Comparison of ENCODE assay signal across 8 cellular contexts in genomic region chr6:70310063-70310694, GRCh38. TPM values are rescaled to one million over a fixed set of nuclear protein-coding genes. Genes with fewer than 3 reads are reported as not detected.
DNase-seq lines count a peak whose midpoint lies in the region; ATAC-seq and TF ChIP-seq lines count a peak whose summit lies in the region.

No MANE protein-coding gene starts in this region.

- TF ChIP-seq POLR2A in uterus (IDR thresholded peaks at IDR 0.05): no peak

- H3K27me3 Mint-ChIP-seq in WTC11 (ENCODE audit: low read depth): no peaks in the 10 kb centered on the region; the same call in 1 of the 2 replicates

- DNase-seq in NCI-H2171 treated with DMSO at 0.1 percent for 48 hours (lab: John Stamatoyannopoulos, UW) (peak; percentile 16), NCI-H2171 (lab: John Stamatoyannopoulos, UW) (no peak), LNCaP clone FGC (ENCODE audit: low read depth) (peak; percentile 17), WTC11 (ENCODE audit: low spot score) (no peak), inferior parietal cortex (ENCODE audit: extremely low spot score) (peak; percentile 84), uterus (no peak), ecto neural progenitor cell (ENCODE audit: low spot score) (no peak)

- no peaks in the 10 kb centered on the region for H3K9me3 Mint-ChIP-seq in WTC11

- TF ChIP-seq CTCF in LNCaP clone FGC (IDR thresholded peaks at IDR 0.05; ENCODE audit: control insufficient read depth, extremely low read depth, insufficient read depth): peak; percentile 58
- peak; percentile 62 for TF ChIP-seq CTCF in WTC11 (IDR thresholded peaks at IDR 0.05)
- TF ChIP-seq CTCF in uterus (IDR thresholded peaks at IDR 0.05): peak; percentile 34 to 46 (median 41)

- intact Hi-C loops in uterus (cut with DNase I; ENCODE audit: low total_unique reads): no loop called here

- no peak overlapping the region for H3K4me3 Mint-ChIP-seq in WTC11

- H3K9me3 ChIP-seq in uterus: no peaks in the 10 kb centered on the region

- H3K27me3 ChIP-seq in uterus: no peaks in the 10 kb centered on the region

- ATAC-seq in WTC11: no peak
- ATAC-seq in HG02938 (IDR thresholded peaks at IDR 0.05; ENCODE audit: unreplicated experiment): no peak

- no peaks in the 10 kb centered on the region for H3K36me3 ChIP-seq in uterus

- POLR2A ChIA-PET in WTC11 (lab: Charles Lee): interaction anchor here (0.6 kb wide), 1 partner anchor 657 kb away, joined by 3 read pairs; no protein-coding TSS in a partner anchor

- no peak overlapping the region for H3K27ac ChIP-seq in uterus

- H3K4me1 ChIP-seq in uterus: no peaks in the 10 kb centered on the region

- H3K4me1 Mint-ChIP-seq in WTC11: no peaks in the 10 kb centered on the region

- H3K4me3 ChIP-seq in LNCaP clone FGC (ENCODE audit: low read depth, low read length): no peak overlapping the region
- no peak overlapping the region for H3K4me3 ChIP-seq in uterus

- no peaks in the 10 kb centered on the region for H3K36me3 Mint-ChIP-seq in WTC11

- H3K27ac Mint-ChIP-seq in WTC11: no peak overlapping the region

- CTCF ChIA-PET in WTC11 (lab: Charles Lee): interaction anchor here (0.6 to 3.3 kb wide), 34 partner anchors 13 to 702 kb away, joined by 3 to 128 read pairs (median 5); partner anchors contain the start of gene FAM135A

TF ChIP-seq in WTC11, 78 proteins besides CTCF, POLR2A, EP300 and RAD21:
- TF ChIP-seq GTF2I (CRISPR knock-in tag; conservative IDR thresholded peaks at IDR 0.05) (no peak), E2F5 (CRISPR knock-in tag; IDR thresholded peaks at IDR 0.05) (no peak), HMGA2 (CRISPR knock-in tag; IDR thresholded peaks at IDR 0.05) (no peak), PRDM15 (CRISPR knock-in tag; IDR thresholded peaks at IDR 0.05) (no peak), FOXK1 (CRISPR knock-in tag; IDR thresholded peaks at IDR 0.05) (no peak), ZNF263 (CRISPR knock-in tag; IDR thresholded peaks at IDR 0.05; ENCODE audit: low read depth) (no peak), TP53 (CRISPR knock-in tag; IDR thresholded peaks at IDR 0.05) (no peak), ATF1 (CRISPR knock-in tag; IDR thresholded peaks at IDR 0.05) (no peak)
- TF ChIP-seq, protein P1, sequence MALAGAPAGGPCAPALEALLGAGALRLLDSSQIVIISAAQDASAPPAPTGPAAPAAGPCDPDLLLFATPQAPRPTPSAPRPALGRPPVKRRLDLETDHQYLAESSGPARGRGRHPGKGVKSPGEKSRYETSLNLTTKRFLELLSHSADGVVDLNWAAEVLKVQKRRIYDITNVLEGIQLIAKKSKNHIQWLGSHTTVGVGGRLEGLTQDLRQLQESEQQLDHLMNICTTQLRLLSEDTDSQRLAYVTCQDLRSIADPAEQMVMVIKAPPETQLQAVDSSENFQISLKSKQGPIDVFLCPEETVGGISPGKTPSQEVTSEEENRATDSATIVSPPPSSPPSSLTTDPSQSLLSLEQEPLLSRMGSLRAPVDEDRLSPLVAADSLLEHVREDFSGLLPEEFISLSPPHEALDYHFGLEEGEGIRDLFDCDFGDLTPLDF (CRISPR knock-in tag; IDR thresholded peaks at IDR 0.05): no peak
- TF ChIP-seq, protein P2, sequence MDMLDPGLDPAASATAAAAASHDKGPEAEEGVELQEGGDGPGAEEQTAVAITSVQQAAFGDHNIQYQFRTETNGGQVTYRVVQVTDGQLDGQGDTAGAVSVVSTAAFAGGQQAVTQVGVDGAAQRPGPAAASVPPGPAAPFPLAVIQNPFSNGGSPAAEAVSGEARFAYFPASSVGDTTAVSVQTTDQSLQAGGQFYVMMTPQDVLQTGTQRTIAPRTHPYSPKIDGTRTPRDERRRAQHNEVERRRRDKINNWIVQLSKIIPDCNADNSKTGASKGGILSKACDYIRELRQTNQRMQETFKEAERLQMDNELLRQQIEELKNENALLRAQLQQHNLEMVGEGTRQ (CRISPR knock-in tag; IDR thresholded peaks at IDR 0.05): no peak
- TF ChIP-seq, protein P3, sequence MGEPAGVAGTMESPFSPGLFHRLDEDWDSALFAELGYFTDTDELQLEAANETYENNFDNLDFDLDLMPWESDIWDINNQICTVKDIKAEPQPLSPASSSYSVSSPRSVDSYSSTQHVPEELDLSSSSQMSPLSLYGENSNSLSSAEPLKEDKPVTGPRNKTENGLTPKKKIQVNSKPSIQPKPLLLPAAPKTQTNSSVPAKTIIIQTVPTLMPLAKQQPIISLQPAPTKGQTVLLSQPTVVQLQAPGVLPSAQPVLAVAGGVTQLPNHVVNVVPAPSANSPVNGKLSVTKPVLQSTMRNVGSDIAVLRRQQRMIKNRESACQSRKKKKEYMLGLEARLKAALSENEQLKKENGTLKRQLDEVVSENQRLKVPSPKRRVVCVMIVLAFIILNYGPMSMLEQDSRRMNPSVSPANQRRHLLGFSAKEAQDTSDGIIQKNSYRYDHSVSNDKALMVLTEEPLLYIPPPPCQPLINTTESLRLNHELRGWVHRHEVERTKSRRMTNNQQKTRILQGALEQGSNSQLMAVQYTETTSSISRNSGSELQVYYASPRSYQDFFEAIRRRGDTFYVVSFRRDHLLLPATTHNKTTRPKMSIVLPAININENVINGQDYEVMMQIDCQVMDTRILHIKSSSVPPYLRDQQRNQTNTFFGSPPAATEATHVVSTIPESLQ (CRISPR knock-in tag; IDR thresholded peaks at IDR 0.05): no peak

RNA-seq across cellular contexts. Expression of gene COL9A1, which starts 7.3 kb away (rescaled TPM):
- total RNA-seq in WTC11 (2021) (9.0 to 14.4 TPM (median 13.2 TPM) in 3 replicates), uterus (10 to 100 TPM in 1 of 4 donors, not detected in 3; 33.5 TPM)

Comparison
In these comparisons a context has a peak if more than half of its experiments do, and no peak if none do; other contexts are left out.
1. DNase-seq: peak in NCI-H2171 treated with DMSO at 0.1 percent for 48 hours (single experiment), LNCaP clone FGC (single experiment) and inferior parietal cortex (single experiment); none in NCI-H2171 (single experiment), WTC11 (single experiment), uterus (0 of 2) and ecto neural progenitor cell (single experiment).
2. Peak in every context shown above with its lines, with median percentiles within 50 percentile points of each other: CTCF ChIP-seq.